Comparison of ENCODE assay signal across 8 cellular contexts in genomic region chr2:11750422-11750821, GRCh38. TPM values are rescaled to one million over a fixed set of nuclear protein-coding genes. Genes with fewer than 3 reads are reported as not detected.
A peak's percentile ranks its signal among the peaks of the same experiment; 100 is the strongest.
DNase-seq lines count a peak whose midpoint lies in the region; ATAC-seq, FAIRE-seq and TF ChIP-seq lines count a peak whose summit lies in the region.

No MANE protein-coding gene starts in this region.

- 1% methylated on average over 5 of the region's 5 CpGs for WGBS in GM12878 (ENCODE audit: insufficient coverage, insufficient replicate concordance, low lambda C conversion rate, missing lambda C conversion rate)
- 29% methylated on average over 5 of the region's 5 CpGs for WGBS in smooth muscle cell (ENCODE audit: low lambda C conversion rate)

- H3K4me2 ChIP-seq in Karpas-422 (ENCODE audit: low read depth, low read length, poor library complexity, severe bottlenecking): no peak overlapping the region
- H3K4me2 ChIP-seq in GM12878 (ENCODE audit: control insufficient read depth, insufficient read depth): peak overlapping the region; percentile 99
- no peak overlapping the region for H3K4me2 ChIP-seq in smooth muscle cell

- H2AFZ ChIP-seq in Karpas-422 (ENCODE audit: low read length) (no peak overlapping the region), GM12878 (ENCODE audit: control insufficient read depth, low read depth, low read length) (no peak overlapping the region), smooth muscle cell (ENCODE audit: low read depth) (no peak overlapping the region)

- POLR2A ChIA-PET in GM12878 (lab: Charles Lee): interaction anchor here (1.2 to 2.7 kb wide), 4 partner anchors 11 to 31 kb away, joined by 3 to 13 read pairs (median 4); no protein-coding TSS in a partner anchor

- TF ChIP-seq EP300 in GM12878 (IDR thresholded peaks at IDR 0.05; ENCODE audit: borderline replicate concordance in 1 of 2, control insufficient read depth in 1 of 2, low read depth in 2 of 2, low read length in 2 of 2): peak; percentile 84 to 93

- peaks cover 74% of the 10 kb centered on the region for H3K4me1 ChIP-seq in Karpas-422 (ENCODE audit: low read length)
- H3K4me1 ChIP-seq in GM12878 (ENCODE audit: control insufficient read depth, insufficient read depth, low read length): peaks cover 68% of the 10 kb centered on the region
- peaks cover 19% of the 10 kb centered on the region for H3K4me1 ChIP-seq in smooth muscle cell (ENCODE audit: low read depth)
- peaks cover 5 to 36% of the 10 kb centered on the region in 2 donors for H3K4me1 ChIP-seq in kidney (ENCODE audit: control insufficient read depth in 1 of 2, insufficient read depth in 1 of 2, low read depth in 1 of 2, low read length in 2 of 2)

- no peak for TF ChIP-seq POLR2A in GM12878 (IDR thresholded peaks at IDR 0.05; ENCODE audit: low read depth, low read length)

- no peak for TF ChIP-seq RAD21 in GM12878 (IDR thresholded peaks at IDR 0.05; ENCODE audit: insufficient read depth, low read depth, low read length)

- no peaks in the 10 kb centered on the region for H3K9me3 ChIP-seq in Karpas-422 (ENCODE audit: low read length)
- H3K9me3 ChIP-seq in GM12878 (replicated peaks; ENCODE audit: control insufficient read depth, insufficient read depth, low read length): no peaks in the 10 kb centered on the region
- no peaks in the 10 kb centered on the region for H3K9me3 ChIP-seq in smooth muscle cell (replicated peaks; ENCODE audit: low read depth)
- no peaks in the 10 kb centered on the region for H3K9me3 ChIP-seq in kidney (ENCODE audit: control insufficient read depth in 1 of 2, low read length in 2 of 2)

- DNase-seq in Karpas-422: peak; percentile 48
- peak; percentile 70 for DNase-seq in GM12878 (ENCODE audit: low read depth, low spot score)
- DNase-seq in stimulated activated naive CD4-positive, alpha-beta T cell (lab: John Stamatoyannopoulos, UW): peak in 5 of 6 experiments; percentile 34 to 82 (median 64)
- DNase-seq in left ventricle myocardium superior: no peak
- DNase-seq in smooth muscle cell (lab: John Stamatoyannopoulos, UW; ENCODE audit: unreplicated experiment): no peak
- no peak for DNase-seq in kidney

- peaks cover 5% of the 10 kb centered on the region for H3F3A ChIP-seq in smooth muscle cell (ENCODE audit: low read depth)

- SMC1A ChIA-PET in GM12878 (lab: Charles Lee; ENCODE audit: uncharacterized antibody, unreplicated experiment): interaction anchor here (1.3 to 16.4 kb wide), 7 partner anchors 7 to 56 kb away, joined by 3 to 222 read pairs (median 11); partner anchors contain the start of gene LPIN1

- H3K27ac ChIP-seq in Karpas-422 (ENCODE audit: low read length) (no peak overlapping the region), GM12878 (ENCODE audit: control insufficient read depth, insufficient read depth) (peak overlapping the region; percentile 86), smooth muscle cell (ENCODE audit: low read depth) (no peak overlapping the region), kidney (ENCODE audit: low read depth in 2 of 2, low read length in 2 of 2) (peak overlapping the region in 1 of 2 donors; percentile 41)

- intact Hi-C loops in GM12878 (cut with micrococcal nuclease; ENCODE audit: unreplicated experiment) (loop anchor here (5.0 kb wide), 1 partner anchor 117 kb away; no protein-coding TSS in a partner anchor), left ventricle myocardium superior (cut with micrococcal nuclease) (no loop called here), kidney (cut with DNase I) (no loop called here)

- H3K27me3 ChIP-seq in Karpas-422 (ENCODE audit: low read length) (no peaks in the 10 kb centered on the region), GM12878 (replicated peaks in 1 of 2; ENCODE audit: control insufficient read depth in 2 of 2, insufficient read depth in 2 of 2, low read length in 1 of 2) (no peaks in the 10 kb centered on the region), smooth muscle cell (ENCODE audit: low read depth) (no peaks in the 10 kb centered on the region)

- in situ Hi-C loops in GM12878 (cut with MboI): no loop called here

- RAD21 ChIA-PET in GM12878 (lab: Charles Lee; ENCODE audit: unreplicated experiment): interaction anchor here (0.5 to 5.6 kb wide), 11 partner anchors 10 to 966 kb away, joined by 3 to 43 read pairs (median 4); partner anchors contain the start of gene TRIB2

- ATAC-seq in GM18498 (IDR thresholded peaks at IDR 0.05; ENCODE audit: unreplicated experiment) (peak; percentile 37), GM21529 (IDR thresholded peaks at IDR 0.05; ENCODE audit: unreplicated experiment) (peak; percentile 30), GM12878 (peak; percentile 54), left ventricle myocardium superior (no peak)

- no peak overlapping the region for H3K9ac ChIP-seq in Karpas-422 (ENCODE audit: low read length)
- peak overlapping the region; percentile 80; the same call in 1 of the 2 replicates for H3K9ac ChIP-seq in GM12878 (ENCODE audit: control insufficient read depth, insufficient read depth, low read length)
- H3K9ac ChIP-seq in smooth muscle cell (ENCODE audit: low read depth): no peak overlapping the region
- no peak overlapping the region for H3K9ac ChIP-seq in kidney (ENCODE audit: low read length in 2 of 2)

- H3K79me2 ChIP-seq in Karpas-422 (ENCODE audit: low read length) (no peaks in the 10 kb centered on the region), GM12878 (ENCODE audit: control insufficient read depth, insufficient read depth, low read length) (peaks cover 54% of the 10 kb centered on the region), smooth muscle cell (ENCODE audit: low read depth) (peaks cover 70% of the 10 kb centered on the region)

- H4K20me1 ChIP-seq in Karpas-422 (ENCODE audit: insufficient read depth, low read depth, low read length) (peaks cover 70% of the 10 kb centered on the region), GM12878 (ENCODE audit: control insufficient read depth, insufficient read depth) (no peaks in the 10 kb centered on the region), smooth muscle cell (ENCODE audit: low read depth) (peaks cover 80% of the 10 kb centered on the region)

- CTCF ChIA-PET in GM12878 (lab: Yijun Ruan, JAX): interaction anchor here (1.1 to 28.9 kb wide), 7 partner anchors 8 to 61 kb away, joined by 3 to 684 read pairs (median 10); partner anchors contain the start of gene LPIN1

- no peaks in the 10 kb centered on the region for H3K36me3 ChIP-seq in Karpas-422 (ENCODE audit: insufficient read depth, low read length)
- H3K36me3 ChIP-seq in GM12878 (ENCODE audit: control insufficient read depth in 2 of 2, insufficient read depth in 2 of 2, low read length in 1 of 2): no peaks in the 10 kb centered on the region
- no peaks in the 10 kb centered on the region for H3K36me3 ChIP-seq in smooth muscle cell (ENCODE audit: low read depth)
- no peaks in the 10 kb centered on the region for H3K36me3 ChIP-seq in kidney (ENCODE audit: control insufficient read depth in 1 of 2, insufficient read depth in 2 of 2, low read length in 2 of 2)

- FAIRE-seq in GM12878 (lab: Jason Lieb, UNC): peak; percentile 71
- no peak for FAIRE-seq in kidney (lab: Jason Lieb, UNC)

- no TSS peak for BruUV-seq in GM12878 (replicated peaks; lab: Mats Ljungman, UMichigan)

- H3K9me2 ChIP-seq in Karpas-422 (replicated peaks; ENCODE audit: insufficient read depth, low read length): no peaks in the 10 kb centered on the region

- H3K4me3 ChIP-seq in Karpas-422 (ENCODE audit: low read length): no peak overlapping the region
- peak overlapping the region; percentile 70; the same call in 1 of the 2 replicates for H3K4me3 ChIP-seq in GM12878
- no peak overlapping the region for H3K4me3 ChIP-seq in smooth muscle cell
- H3K4me3 ChIP-seq in kidney (ENCODE audit: low read length in 2 of 2): no peak overlapping the region

- no peak for TF ChIP-seq CTCF in GM12878 (IDR thresholded peaks at IDR 0.05 in 2 of 3, conservative IDR thresholded peaks at IDR 0.05 in 1 of 3; ENCODE audit: control insufficient read depth in 2 of 3, extremely low read depth in 1 of 3, insufficient read depth in 1 of 3, low read depth in 3 of 3, low read length in 3 of 3)
- no peak for TF ChIP-seq CTCF in smooth muscle cell (IDR thresholded peaks at IDR 0.05; ENCODE audit: borderline replicate concordance, insufficient read depth, poor library complexity, severe bottlenecking)
- TF ChIP-seq CTCF in kidney (IDR thresholded peaks at IDR 0.05; ENCODE audit: borderline replicate concordance, extremely low read depth, insufficient read depth): no peak

TF ChIP-seq in GM12878, 131 proteins besides CTCF, POLR2A, EP300 and RAD21 (continues in another document):
- TF ChIP-seq E2F4 (IDR thresholded peaks at IDR 0.05; ENCODE audit: low read depth, low read length) (peak; percentile 29; the same call in 1 of the 2 replicates), CBX3 (IDR thresholded peaks at IDR 0.05; ENCODE audit: borderline replicate concordance, low read depth) (no peak)

RNA-seq across cellular contexts. Expression of gene LPIN1, which starts 4.0 kb away (rescaled TPM):
- total RNA-seq in Karpas-422 (2014; rRNA removed; shearing (Covaris generic); ENCODE audit: low replicate concordance): 4.9 and 10.8 TPM in 2 replicates
- total RNA-seq in GM12878 (2013; cell fraction: nucleolus; rRNA removed): 183 and 196 TPM in 2 replicates
- 52.2 and 58.5 TPM in 2 replicates for total RNA-seq in GM12878 (2014; rRNA removed)
- 46.1 and 48.3 TPM in 2 replicates for total RNA-seq in GM12878 (2014; rRNA removed; fragmentation: Illumina TruSeq; extraction: Trizol)
- 59.9 and 61.4 TPM in 2 replicates for total RNA-seq in GM12878 (2021)
- 12.5 TPM for polyA plus RNA-seq in GM12878 (2011; ENCODE audit: low read depth)
- polyA plus RNA-seq in GM12878 (2011; rRNA removed): 75.6 and 82.5 TPM in 2 replicates
- 55.7 and 55.9 TPM in 2 replicates for polyA plus RNA-seq in GM12878 (2011; cell fraction: cytosol; rRNA removed)
- polyA plus RNA-seq in GM12878 (2011; cell fraction: nucleus; rRNA removed): 97.5 and 102 TPM in 2 replicates
- 17.6 and 19.7 TPM in 2 replicates for polyA plus RNA-seq in GM12878 (2012)
- 50.8 and 52.3 TPM in 2 replicates for polyA plus RNA-seq in GM12878 (2014; fragmentation: Illumina TruSeq; extraction: Trizol)
- 10 to 100 TPM; 18.8 to 23.9 TPM for polyA plus RNA-seq in GM12878 (2014; fragmentation: Nextera tagmentation; extraction: Ambion mirVana)
- polyA plus RNA-seq in GM12878 (2014; rRNA removed): 60.1 and 63.6 TPM in 2 replicates
- 10 to 100 TPM; 37.0 to 37.5 TPM for polyA plus RNA-seq in GM12878 (2016; fragmentation: Nextera tagmentation; extraction: Ambion mirVana)
- 55.0 and 62.3 TPM in 2 replicates for polyA minus RNA-seq in GM12878 (2011; rRNA and poly(A)+ RNA removed)
- 17.0 and 20.3 TPM in 2 replicates for polyA minus RNA-seq in GM12878 (2011; cell fraction: cytosol; rRNA and poly(A)+ RNA removed)
- 69.2 and 114 TPM in 2 replicates for polyA minus RNA-seq in GM12878 (2011; cell fraction: nucleus; rRNA and poly(A)+ RNA removed)
- total RNA-seq in left ventricle myocardium superior: 61.5 TPM
- 13.8 and 23.4 TPM in 2 replicates for total RNA-seq in smooth muscle cell
- polyA plus RNA-seq in smooth muscle cell: 11.7 and 17.9 TPM in 2 replicates
- total RNA-seq in kidney: 36.8 TPM
- 11.8 TPM for polyA plus RNA-seq in kidney (ENCODE audit: insufficient read depth, low read depth, low replicate concordance)

Comparison
In these comparisons a context has a peak if more than half of its experiments do, and no peak if none do; other contexts are left out.
1. DNase-seq: peak in Karpas-422 (single experiment), GM12878 (single experiment) and stimulated activated naive CD4-positive, alpha-beta T cell (5 of 6); none in left ventricle myocardium superior (single experiment), smooth muscle cell (single experiment) and kidney (single experiment).